Comparison of ENCODE assay signal across 8 cellular contexts in the genomic region with DNA sequence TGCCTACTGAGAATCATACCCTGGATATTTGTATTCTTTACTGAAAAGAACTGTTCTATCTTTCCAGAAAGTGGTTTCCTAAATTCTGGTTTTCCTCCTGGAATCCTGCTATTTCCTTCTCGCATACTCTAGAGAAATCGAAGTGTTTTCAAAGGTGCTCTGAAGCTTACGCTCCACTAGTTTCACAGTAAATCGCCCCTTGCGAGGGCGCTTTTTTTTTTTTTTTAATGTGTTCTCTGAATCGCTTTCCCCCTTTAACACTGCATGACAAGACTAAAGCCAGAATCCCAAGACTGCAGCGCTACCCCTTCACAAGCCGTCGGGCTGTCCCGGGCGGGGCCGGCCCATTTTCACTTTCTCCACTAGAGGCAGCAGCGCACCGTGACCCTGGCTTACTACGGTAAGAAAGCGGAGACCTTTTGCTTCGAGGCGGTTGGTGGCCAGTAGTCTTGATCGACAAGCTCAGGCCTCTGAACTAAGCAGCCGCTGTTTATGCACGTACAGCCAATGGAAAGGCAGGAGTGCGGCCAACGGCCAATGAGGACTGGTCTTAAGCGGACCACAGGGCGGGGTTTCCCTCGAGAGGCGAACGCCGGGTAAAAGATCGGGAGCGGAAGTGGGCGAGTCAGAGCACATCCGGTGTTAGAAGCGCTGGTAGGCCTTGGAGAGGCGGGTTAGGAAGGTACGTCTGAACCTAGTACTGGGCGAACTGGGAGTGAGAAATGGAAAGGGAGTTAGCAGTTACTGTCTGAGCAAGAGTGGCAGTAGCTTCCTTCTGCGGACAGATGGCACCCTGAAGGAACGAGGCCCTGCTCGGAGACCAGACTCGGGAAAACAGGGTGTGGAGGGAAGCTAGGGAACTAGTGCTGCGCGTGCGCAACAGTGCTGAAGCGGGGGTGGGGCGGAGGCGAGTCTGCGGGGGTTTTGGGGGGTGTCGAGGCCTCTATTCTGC. TPM values are rescaled to one million over a fixed set of nuclear protein-coding genes. Genes with fewer than 3 reads are reported as not detected.
DNase-seq lines count a peak whose midpoint lies in the region; ATAC-seq and TF ChIP-seq lines count a peak whose summit lies in the region.

A gene with protein sequence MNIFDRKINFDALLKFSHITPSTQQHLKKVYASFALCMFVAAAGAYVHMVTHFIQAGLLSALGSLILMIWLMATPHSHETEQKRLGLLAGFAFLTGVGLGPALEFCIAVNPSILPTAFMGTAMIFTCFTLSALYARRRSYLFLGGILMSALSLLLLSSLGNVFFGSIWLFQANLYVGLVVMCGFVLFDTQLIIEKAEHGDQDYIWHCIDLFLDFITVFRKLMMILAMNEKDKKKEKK (plus strand): TSS at position 628 of the 952 bp plus-strand sequence. CDS start 10,937 bp downstream, outside the sequence.

- peak; percentile 89 for TF ChIP-seq CTCF in GM10266 (IDR thresholded peaks at IDR 0.05; ENCODE audit: control insufficient read depth, insufficient read depth, low read depth, missing control alignments)
- TF ChIP-seq CTCF in glutamatergic neuron (IDR thresholded peaks at IDR 0.05; ENCODE audit: partially characterized antibody, unreplicated experiment) = peak; percentile 89
- TF ChIP-seq CTCF in osteocyte (IDR thresholded peaks at IDR 0.05) = peak; percentile 94
- TF ChIP-seq CTCF in thyroid gland (IDR thresholded peaks at IDR 0.05) = peak; percentile 87 to 96 (median 94)

- DNase-seq in GM10266 (ENCODE audit: extremely low spot score) (peak; percentile 93), NCI-H1092 treated with DMSO at 0.1 percent for 48 hours (lab: John Stamatoyannopoulos, UW) (peak; percentile 98), SKM-1 treated with dmso at 0.1 percent for 144 hours (lab: John Stamatoyannopoulos, UW; ENCODE audit: unreplicated experiment) (peak; percentile 89), glutamatergic neuron (peak; percentile 97), osteocyte (ENCODE audit: extremely low spot score, unreplicated experiment) (peak; percentile 100), thyroid gland (peak; percentile 100)
- DNase-seq in activated naive CD8-positive, alpha-beta T cell treated with anti-CD3 and anti-CD28 coated beads for 36 hours = peak; percentile 98

- H3K4me1 Mint-ChIP-seq in activated naive CD8-positive, alpha-beta T cell treated with anti-CD3 and anti-CD28 coated beads for 36 hours = peaks cover 27% of the 10 kb centered on the region
- peaks cover 11% of the 10 kb centered on the region for H3K4me1 Mint-ChIP-seq in glutamatergic neuron (ENCODE audit: low read depth, unreplicated experiment)
- peaks cover 32% of the 10 kb centered on the region for H3K4me1 Mint-ChIP-seq in osteocyte (ENCODE audit: unreplicated experiment)

- H3K4me1 ChIP-seq in thyroid gland = peaks cover 24 to 31% of the 10 kb centered on the region in 2 donors

- TF ChIP-seq POLR2A in thyroid gland (IDR thresholded peaks at IDR 0.05) = peak; percentile 97

- H3K27ac Mint-ChIP-seq in activated naive CD8-positive, alpha-beta T cell treated with anti-CD3 and anti-CD28 coated beads for 36 hours = peak within 1 kb of the TSS; percentile 100
- H3K27ac Mint-ChIP-seq in glutamatergic neuron (ENCODE audit: unreplicated experiment) = peak within 1 kb of the TSS; percentile 96
- H3K27ac Mint-ChIP-seq in osteocyte (ENCODE audit: unreplicated experiment) = peak within 1 kb of the TSS; percentile 98

- no peaks in the 10 kb centered on the region for H3K27me3 ChIP-seq in thyroid gland

- H3K4me3 ChIP-seq in thyroid gland (replicated peaks in 1 of 3) = peak within 1 kb of the TSS; percentile 58 to 71 (median 63)

- peaks cover 37% of the 10 kb centered on the region for H3K36me3 Mint-ChIP-seq in activated naive CD8-positive, alpha-beta T cell treated with anti-CD3 and anti-CD28 coated beads for 36 hours
- H3K36me3 Mint-ChIP-seq in glutamatergic neuron (ENCODE audit: unreplicated experiment) (no peaks in the 10 kb centered on the region), osteocyte (ENCODE audit: unreplicated experiment) (peaks cover 7% of the 10 kb centered on the region)

- H3K4me3 Mint-ChIP-seq in activated naive CD8-positive, alpha-beta T cell treated with anti-CD3 and anti-CD28 coated beads for 36 hours = peak within 1 kb of the TSS; percentile 86
- peak within 1 kb of the TSS; percentile 97 for H3K4me3 Mint-ChIP-seq in glutamatergic neuron (ENCODE audit: unreplicated experiment)
- H3K4me3 Mint-ChIP-seq in osteocyte (ENCODE audit: unreplicated experiment) = peak within 1 kb of the TSS; percentile 88

- intact Hi-C loops in thyroid gland (cut with DNase I) = no loop called here

- peak; percentile 97 for ATAC-seq in HG02610 (IDR thresholded peaks at IDR 0.05; ENCODE audit: unreplicated experiment)

- peaks cover 3% of the 10 kb centered on the region for H3K27me3 Mint-ChIP-seq in activated naive CD8-positive, alpha-beta T cell treated with anti-CD3 and anti-CD28 coated beads for 36 hours
- H3K27me3 Mint-ChIP-seq in glutamatergic neuron (ENCODE audit: unreplicated experiment) = peaks cover 4% of the 10 kb centered on the region
- H3K27me3 Mint-ChIP-seq in osteocyte (ENCODE audit: unreplicated experiment) = peaks cover 8% of the 10 kb centered on the region

- no peaks in the 10 kb centered on the region for H3K9me3 ChIP-seq in thyroid gland

- H3K9me3 Mint-ChIP-seq in activated naive CD8-positive, alpha-beta T cell treated with anti-CD3 and anti-CD28 coated beads for 36 hours = no peaks in the 10 kb centered on the region
- H3K9me3 Mint-ChIP-seq in glutamatergic neuron (ENCODE audit: unreplicated experiment) (peaks cover 8% of the 10 kb centered on the region), osteocyte (ENCODE audit: unreplicated experiment) (no peaks in the 10 kb centered on the region)

- H3K27ac ChIP-seq in thyroid gland = peak within 1 kb of the TSS; percentile 94 to 97 (median 97)

- 2 to 3% methylated on average over 41 to 45 of the region's 50 CpGs for WGBS in thyroid gland, 2 donors

- H3K36me3 ChIP-seq in thyroid gland = no peaks in the 10 kb centered on the region

RNA-seq across cellular contexts. Expression of the gene that starts here (rescaled TPM):
- total RNA-seq in activated naive CD8-positive, alpha-beta T cell treated with anti-CD3 and anti-CD28 coated beads for 36 hours = 100 to 1,000 TPM; 400 to 410 TPM
- total RNA-seq in glutamatergic neuron (ENCODE audit: unreplicated experiment) (278 TPM), osteocyte (385 TPM in 2 replicates), thyroid gland (1,000 to 10,000 TPM in 1 of 4 donors, 100 to 1,000 TPM in 3; 745 to 1,019 (median 804) TPM)

Comparison
In these comparisons a context has a peak if more than half of its experiments do, and no peak if none do; other contexts are left out.
1. Peak in every context shown above with its lines: DNase-seq, ATAC-seq, H3K4me3 ChIP-seq and H3K27ac ChIP-seq.